Comparison of ENCODE assay signal across 31 cellular contexts in genomic region chr20:21029356-21029755, GRCh38.
"Had no signal": no experiment of that assay in that cellular context is flagged by ENCODE, and none has a peak within 500 bp of the region (broad histone marks: within the 10 kb centered on the region; RNA-seq: fewer than 3 reads in every experiment).

No MANE protein-coding gene starts in this region.

- H3K36me3 ChIP-seq: ascending aorta, cardiac muscle cell, SJSA1 had no signal

- ATAC-seq: activated CD8-positive, alpha-beta T cell treated with anti-CD3 and anti-CD28 coated beads for 36 hours; Panc1 had no signal

- H3K27ac Mint-ChIP-seq: activated CD4-positive, alpha-beta T cell treated with anti-CD3 and anti-CD28 coated beads, Interleukin-2, amount 10 ng/mL, durations not matched to agents 24 days and 14 days; activated CD8-positive, alpha-beta T cell treated with anti-CD3 and anti-CD28 coated beads for 36 hours; activated naive CD4-positive, alpha-beta T cell treated with anti-CD3 and anti-CD28 coated beads, Interleukin-2, amount 50 U/mL, for 24 hours; activated naive CD8-positive, alpha-beta T cell treated with anti-CD3 and anti-CD28 coated beads, Interleukin-2, amount 10 ng/mL, durations not matched to agents 7 days and 5 days; activated T-cell treated with anti-CD3 and anti-CD28 coated beads, Interleukin-2, amount 50 U/mL, for 24 hours; activated T-helper 2 cell treated with anti-CD3 and anti-CD28 coated beads, Interferon-gamma antibody, Interleukin-2, Interleukin-4, amounts not matched to agents 10 μg/mL and 5 μg/mL and 100 μg/mL, durations not matched to agents 14 hours and 24 hours and 36 hours; T-helper 2 cell treated with Interferon-gamma antibody and Interleukin-4, amounts not matched to agents 5 μg/mL and 100 μg/mL, for 36 hours had no signal

- H3K4me1 Mint-ChIP-seq: activated CD4-positive, alpha-beta T cell treated with anti-CD3 and anti-CD28 coated beads, Interleukin-2, amount 10 ng/mL, durations not matched to agents 24 days and 14 days; activated naive CD4-positive, alpha-beta T cell treated with anti-CD3 and anti-CD28 coated beads, Interleukin-2, amount 50 U/mL, for 24 hours; activated naive CD8-positive, alpha-beta T cell treated with anti-CD3 and anti-CD28 coated beads, Interleukin-2, amount 10 ng/mL, durations not matched to agents 7 days and 5 days; central memory CD8-positive, alpha-beta T cell had no signal

- H3K4me3 ChIP-seq: ascending aorta, cardiac muscle cell, SJSA1 had no signal

- H3K36me3 Mint-ChIP-seq: activated naive CD4-positive, alpha-beta T cell treated with anti-CD3 and anti-CD28 coated beads, Interleukin-2, amount 50 U/mL, for 24 hours; activated naive CD8-positive, alpha-beta T cell treated with anti-CD3 and anti-CD28 coated beads, Interleukin-2, amount 10 ng/mL, durations not matched to agents 7 days and 5 days had no signal

- H3K9me3 ChIP-seq: ascending aorta, SJSA1, SK-N-SH had no signal

- DNase-seq: activated CD4-positive, alpha-beta T cell treated with anti-CD3 and anti-CD28 coated beads, Interleukin-2, amount 10 ng/mL, durations not matched to agents 24 days and 14 days; activated CD4-positive, alpha-beta T cell treated with anti-CD3 and anti-CD28 coated beads, Interleukin-2, amount 50 U/mL, for 4 hours; activated CD8-positive, alpha-beta T cell treated with anti-CD3 and anti-CD28 coated beads for 36 hours; activated gamma-delta T cell; activated naive CD4-positive, alpha-beta T cell treated with Interleukin-2 at 50 U/mL for 16 hours; activated naive CD8-positive, alpha-beta T cell treated with anti-CD3 and anti-CD28 coated beads, Interleukin-2, amount 10 ng/mL, durations not matched to agents 7 days and 5 days; activated T-cell treated with anti-CD3 and anti-CD28 coated beads, Interleukin-2, amount 50 U/mL, for 24 hours; amygdala; Karpas-422; MM.1S; MV-4-11; NCI-H1092; NCI-H1436 treated with DMSO at 0.1 percent for 48 hours; NCI-H187; NCI-H2029 treated with DMSO at 0.1 percent for 48 hours; NCI-H2107; NCI-H2171; NCI-H510A; NCI-H526 treated with DMSO at 0.1 percent for 48 hours; NCI-H774; SHP77; SK-N-SH had no signal

- H3K27me3 ChIP-seq: ascending aorta, cardiac muscle cell, SJSA1 had no signal

- H3K4me3 Mint-ChIP-seq: activated CD4-positive, alpha-beta T cell treated with anti-CD3 and anti-CD28 coated beads, Interleukin-2, amount 10 ng/mL, durations not matched to agents 24 days and 14 days; activated CD8-positive, alpha-beta T cell treated with anti-CD3 and anti-CD28 coated beads for 36 hours; activated naive CD4-positive, alpha-beta T cell treated with anti-CD3 and anti-CD28 coated beads, Interleukin-2, amount 50 U/mL, for 24 hours; activated naive CD8-positive, alpha-beta T cell treated with anti-CD3 and anti-CD28 coated beads, Interleukin-2, amount 10 ng/mL, durations not matched to agents 7 days and 5 days; activated T-cell treated with anti-CD3 and anti-CD28 coated beads, Interleukin-2, amount 50 U/mL, for 24 hours; central memory CD8-positive, alpha-beta T cell; T-helper 1 cell treated with Interleukin-12 subunit alpha and Interleukin-12 subunit beta and Interleukin-4 antibody, amounts not matched to agents 30 μg/mL and 1 μg/mL, for 36 hours; T-helper 2 cell treated with Interferon-gamma antibody and Interleukin-4, amounts not matched to agents 5 μg/mL and 100 μg/mL, for 36 hours had no signal

- H3K27ac ChIP-seq: ascending aorta, cardiac muscle cell, SJSA1 had no signal

- H3K4me2 ChIP-seq: SK-N-SH had no signal

- H3K9ac ChIP-seq: SK-N-SH had no signal

- H3K9me3 Mint-ChIP-seq: activated CD4-positive, alpha-beta T cell treated with anti-CD3 and anti-CD28 coated beads, Interleukin-2, amount 10 ng/mL, durations not matched to agents 24 days and 14 days; activated CD8-positive, alpha-beta T cell treated with anti-CD3 and anti-CD28 coated beads for 36 hours; activated naive CD4-positive, alpha-beta T cell treated with anti-CD3 and anti-CD28 coated beads, Interleukin-2, amount 50 U/mL, for 24 hours; activated naive CD8-positive, alpha-beta T cell treated with anti-CD3 and anti-CD28 coated beads, Interleukin-2, amount 10 ng/mL, durations not matched to agents 7 days and 5 days; activated T-cell treated with anti-CD3 and anti-CD28 coated beads, Interleukin-2, amount 50 U/mL, for 24 hours; activated T-helper 2 cell treated with anti-CD3 and anti-CD28 coated beads, Interferon-gamma antibody, Interleukin-2, Interleukin-4, amounts not matched to agents 10 μg/mL and 5 μg/mL and 100 μg/mL, durations not matched to agents 14 hours and 24 hours and 36 hours; central memory CD8-positive, alpha-beta T cell; T-helper 1 cell treated with Interleukin-12 subunit alpha and Interleukin-12 subunit beta and Interleukin-4 antibody, amounts not matched to agents 30 μg/mL and 1 μg/mL, for 36 hours; T-helper 2 cell treated with Interferon-gamma antibody and Interleukin-4, amounts not matched to agents 5 μg/mL and 100 μg/mL, for 36 hours had no signal

- H3K4me1 ChIP-seq: ascending aorta, SJSA1 had no signal
